In genomic region chr4:94015956-94016355, GRCh38 we compare ENCODE assay signal across 5 cellular contexts.
"Had no signal": no experiment of that assay in that cellular context is flagged by ENCODE, and none has a peak within 500 bp of the region (broad histone marks: within the 10 kb centered on the region; RNA-seq: fewer than 3 reads in every experiment).

No MANE protein-coding gene starts in this region.

- H3K4me3 ChIP-seq: K562 had no signal

- DNase-seq: IMR-90, KBM-7, KG1 had no signal

- H3K27ac ChIP-seq: HL-60 had no signal
